Comparison of ENCODE assay signal across 10 cellular contexts in the genomic region with DNA sequence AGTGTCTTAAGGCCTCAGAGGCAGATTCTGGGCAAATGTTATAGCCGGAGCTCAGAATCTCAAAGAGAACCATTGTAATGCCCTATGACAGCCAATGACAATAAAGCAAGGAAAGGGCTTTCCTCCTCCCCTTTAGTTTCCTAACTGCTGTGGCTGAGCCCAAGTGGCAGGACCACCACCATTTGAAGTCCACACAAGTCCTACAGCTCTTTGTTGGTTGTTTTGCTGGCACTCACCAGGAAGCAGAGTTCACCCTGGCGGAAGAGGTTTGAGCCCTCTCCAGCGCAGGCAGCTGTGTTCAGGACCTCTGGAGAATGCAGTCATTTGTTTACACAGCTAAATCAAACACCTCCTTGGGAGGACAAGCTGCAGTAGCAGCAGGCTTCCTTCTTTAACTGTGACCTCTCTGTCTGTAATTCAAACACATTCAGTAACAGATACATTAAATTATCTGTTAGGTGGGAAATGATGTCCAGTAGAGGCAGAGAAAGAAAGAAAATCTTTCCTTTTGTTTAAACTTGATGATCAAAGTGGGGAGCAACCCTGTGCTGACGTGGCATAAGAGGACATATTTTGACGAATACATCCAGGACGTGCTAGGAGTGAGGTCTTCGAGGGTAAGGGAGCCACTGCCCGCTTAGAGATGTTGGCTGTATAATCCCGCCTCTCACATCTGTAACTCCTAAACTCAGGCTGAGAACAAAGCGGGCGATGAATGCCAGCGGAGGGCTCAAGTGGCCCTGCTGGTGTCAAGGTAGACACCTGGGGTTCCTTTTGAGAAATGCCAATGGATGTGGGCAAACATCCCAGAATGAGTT. TPM values are rescaled to one million over a fixed set of nuclear protein-coding genes. Genes with fewer than 3 reads are reported as not detected.
A peak's percentile ranks its signal among the peaks of the same experiment; 100 is the strongest.
DNase-seq lines count a peak whose midpoint lies in the region; ATAC-seq, FAIRE-seq and TF ChIP-seq lines count a peak whose summit lies in the region.
"Had no signal": no experiment of that assay in that cellular context is flagged by ENCODE, and none has a peak within 500 bp of the region (broad histone marks: within the 10 kb centered on the region; RNA-seq: fewer than 3 reads in every experiment).

No MANE protein-coding gene starts in this region.

- peak overlapping the region; percentile 46 to 67 for H3K18ac ChIP-seq in mesenchymal stem cell (ENCODE audit: low read depth in 1 of 2, low read length in 2 of 2)

- peak; percentile 8 for DNase-seq in NCI-H2171 treated with DMSO at 0.1 percent for 48 hours (lab: John Stamatoyannopoulos, UW)
- no peak for DNase-seq in NCI-H2171 (lab: John Stamatoyannopoulos, UW)
- DNase-seq in choroid plexus epithelial cell (ENCODE audit: low read depth) = peak; percentile 91
- peak; percentile 82 for DNase-seq in mesenchymal stem cell
- DNase-seq in urothelium cell line (ENCODE audit: low spot score) = peak; percentile 57
- DNase-seq in dedifferentiated amniotic fluid mesenchymal stem cell (ENCODE audit: extremely low spot score) = no peak
- DNase-seq in T-helper 1 cell = no peak
- DNase-seq: MV-4-11, naive B cell had no signal

- no peak overlapping the region for H3K23ac ChIP-seq in mesenchymal stem cell (ENCODE audit: low read length in 2 of 2)

- no peak overlapping the region for H2AFZ ChIP-seq in mesenchymal stem cell (ENCODE audit: low read depth, low read length)

- peak overlapping the region; percentile 75 for H4K91ac ChIP-seq in mesenchymal stem cell (ENCODE audit: low read length)

- no peak overlapping the region for H3K14ac ChIP-seq in mesenchymal stem cell (ENCODE audit: low read length in 2 of 2)

- no peak overlapping the region for H3K4me3 ChIP-seq in choroid plexus epithelial cell (ENCODE audit: low read depth, low read length)
- H3K4me3 ChIP-seq in mesenchymal stem cell (ENCODE audit: insufficient read depth in 1 of 2, low read depth in 1 of 2, low read length in 2 of 2) = no peak overlapping the region

- 33% methylated on average over 9 of the region's 12 CpGs for WGBS in mesenchymal stem cell

- H3K9ac ChIP-seq in mesenchymal stem cell (ENCODE audit: low read length) = no peak overlapping the region

- no peaks in the 10 kb centered on the region for H3K27me3 ChIP-seq in mesenchymal stem cell (ENCODE audit: control insufficient read depth in 1 of 2, insufficient read depth in 1 of 2, low read length in 2 of 2)

- no peak for TF ChIP-seq CTCF in choroid plexus epithelial cell (conservative IDR thresholded peaks at IDR 0.05; ENCODE audit: low read depth, low read length)

- peak overlapping the region; percentile 51 to 59 for H2BK12ac ChIP-seq in mesenchymal stem cell (ENCODE audit: low read length in 2 of 2)

- FAIRE-seq in urothelium cell line (lab: Jason Lieb, UNC) = peak; percentile 58

- no peaks in the 10 kb centered on the region for H3K9me3 ChIP-seq in mesenchymal stem cell (ENCODE audit: control insufficient read depth, low read length)

- peak overlapping the region; percentile 77 for H2BK120ac ChIP-seq in mesenchymal stem cell (ENCODE audit: low read depth, low read length)

- peaks cover 6% of the 10 kb centered on the region for H3K79me1 ChIP-seq in mesenchymal stem cell (replicated peaks; ENCODE audit: low read length, poor library complexity, severe bottlenecking)

- peaks cover 18% of the 10 kb centered on the region for H3K4me1 ChIP-seq in mesenchymal stem cell (ENCODE audit: control insufficient read depth, insufficient read depth, low read depth, low read length)

- H3K4me2 ChIP-seq in mesenchymal stem cell (ENCODE audit: low read length, poor library complexity, severe bottlenecking) = no peak overlapping the region

- peak overlapping the region; percentile 95 for H3K27ac ChIP-seq in mesenchymal stem cell (ENCODE audit: low read length, poor library complexity, severe bottlenecking)

- no peak overlapping the region for H2BK15ac ChIP-seq in mesenchymal stem cell (ENCODE audit: low read depth, poor library complexity, severe bottlenecking)

- peak overlapping the region; percentile 67 for H2BK5ac ChIP-seq in mesenchymal stem cell (ENCODE audit: low read depth, low read length, poor library complexity, severe bottlenecking)

- H4K8ac ChIP-seq in mesenchymal stem cell (ENCODE audit: low read length) = peak overlapping the region; percentile 66

- H3K4ac ChIP-seq in mesenchymal stem cell (ENCODE audit: low read depth in 1 of 2, low read length in 2 of 2) = peak overlapping the region; percentile 5 to 71

- H3K36me3 ChIP-seq in mesenchymal stem cell (ENCODE audit: control insufficient read depth in 1 of 2, insufficient read depth in 2 of 2, low read depth in 1 of 2, low read length in 2 of 2) = no peaks in the 10 kb centered on the region

- no peak for ATAC-seq in HG02610 (IDR thresholded peaks at IDR 0.05; ENCODE audit: unreplicated experiment)

- H2AK5ac ChIP-seq in mesenchymal stem cell (ENCODE audit: low read length, severe bottlenecking) = peak overlapping the region; percentile 76

RNA-seq across cellular contexts. Expression of a gene that starts 51.9 kb away (rescaled TPM):
- polyA plus RNA-seq in mesenchymal stem cell (2013, experiment 1 of 2) = 0.12 TPM
- 0.04 TPM for polyA plus RNA-seq in mesenchymal stem cell (2013, experiment 2 of 2)

Comparison
In these comparisons a context has a peak if more than half of its experiments do, and no peak if none do; other contexts are left out.
1. DNase-seq: peak in NCI-H2171 treated with DMSO at 0.1 percent for 48 hours (single experiment), choroid plexus epithelial cell (single experiment), mesenchymal stem cell (single experiment) and urothelium cell line (single experiment); none in NCI-H2171 (single experiment), dedifferentiated amniotic fluid mesenchymal stem cell (single experiment) and T-helper 1 cell (0 of 5).